Comparison of ENCODE assay signal across 10 cellular contexts in genomic region chr1:93617670-93618488, GRCh38.
DNase-seq lines count a peak whose midpoint lies in the region; ATAC-seq and TF ChIP-seq lines count a peak whose summit lies in the region.
"Had no signal": no experiment of that assay in that cellular context is flagged by ENCODE, and none has a peak within 500 bp of the region (broad histone marks: within the 10 kb centered on the region; RNA-seq: fewer than 3 reads in every experiment).

No MANE protein-coding gene starts in this region.

- no peaks in the 10 kb centered on the region for H3K27me3 Mint-ChIP-seq in activated naive CD4-positive, alpha-beta T cell treated with anti-CD3 and anti-CD28 coated beads for 36 hours (ENCODE audit: low read depth)

- H3K27ac ChIP-seq in duodenal mucosa (ENCODE audit: low read depth, low read length) (peak overlapping the region; percentile 70), neural cell (ENCODE audit: low read length) (no peak overlapping the region)
- H3K27ac ChIP-seq: ovary had no signal

- peaks cover 17% of the 10 kb centered on the region for H3K4me1 Mint-ChIP-seq in activated naive CD4-positive, alpha-beta T cell treated with anti-CD3 and anti-CD28 coated beads for 36 hours (ENCODE audit: low read depth)

- H3K9me2 ChIP-seq in neural cell (ENCODE audit: insufficient read depth, low read length): no peaks in the 10 kb centered on the region

- no peak for ATAC-seq in sciatic nerve

- H3K9me3 Mint-ChIP-seq in activated naive CD4-positive, alpha-beta T cell treated with anti-CD3 and anti-CD28 coated beads for 36 hours: no peaks in the 10 kb centered on the region

- H3K9me3 ChIP-seq in duodenal mucosa (ENCODE audit: control insufficient read depth in 1 of 2, low read length in 2 of 2) (no peaks in the 10 kb centered on the region), neural cell (ENCODE audit: low read length) (no peaks in the 10 kb centered on the region)
- H3K9me3 ChIP-seq: ovary had no signal

- in situ Hi-C loops in ACHN (cut with HindIII; ENCODE audit: low pct_ligation_motif_present, low pct_unique_long_range_greater_than_20kb, low sequenced_read_pairs): no loop called here

- peaks cover 76 to 87% of the 10 kb centered on the region in 2 donors for H3K4me1 ChIP-seq in duodenal mucosa (ENCODE audit: control insufficient read depth in 1 of 2, insufficient read depth in 2 of 2, low read length in 2 of 2)

- TF ChIP-seq CTCF in neural cell (IDR thresholded peaks at IDR 0.05; ENCODE audit: poor library complexity, severe bottlenecking): no peak

- peak; percentile 84 for DNase-seq in ACHN
- DNase-seq in NCI-H2107 treated with DMSO at 0.1 percent for 48 hours (lab: John Stamatoyannopoulos, UW; ENCODE audit: unreplicated experiment): peak; percentile 55
- no peak for DNase-seq in germinal center (ENCODE audit: low spot score)
- no peak for DNase-seq in sciatic nerve (ENCODE audit: low spot score)
- DNase-seq in anterior cingulate cortex (lab: John Stamatoyannopoulos, UW): no peak
- no peak for DNase-seq in activated naive CD4-positive, alpha-beta T cell treated with anti-CD3 and anti-CD28 coated beads for 36 hours
- DNase-seq: stimulated activated naive CD4-positive, alpha-beta T cell had no signal

- no peaks in the 10 kb centered on the region for H3F3A ChIP-seq in neural cell (ENCODE audit: insufficient read depth, low read length, poor library complexity, severe bottlenecking)

- CTCF ChIA-PET in activated naive CD4-positive, alpha-beta T cell treated with anti-CD3 and anti-CD28 coated beads for 36 hours (lab: Charles Lee): interaction anchor here (0.6 to 2.9 kb wide), 5 partner anchors 10 to 198 kb away, joined by 3 to 13 read pairs (median 8); no protein-coding TSS in a partner anchor

- H3K79me2 ChIP-seq in neural cell (replicated peaks; ENCODE audit: insufficient read depth, low read length): no peaks in the 10 kb centered on the region

- no peaks in the 10 kb centered on the region for H4K20me1 ChIP-seq in neural cell (ENCODE audit: insufficient read depth)

- TF ChIP-seq EP300 in neural cell (conservative IDR thresholded peaks at IDR 0.05; ENCODE audit: poor library complexity, severe bottlenecking): no peak

- no peaks in the 10 kb centered on the region for H3K36me3 ChIP-seq in duodenal mucosa (ENCODE audit: control insufficient read depth in 1 of 2, insufficient read depth in 2 of 2, low read length in 2 of 2)
- no peaks in the 10 kb centered on the region for H3K36me3 ChIP-seq in neural cell (ENCODE audit: insufficient read depth, low read length)
- H3K36me3 ChIP-seq: ovary had no signal

- H3K9ac ChIP-seq in duodenal mucosa (ENCODE audit: low read depth in 1 of 2, low read length in 2 of 2): peak overlapping the region; percentile 21 to 49
- H3K9ac ChIP-seq in neural cell (ENCODE audit: low read length): peak overlapping the region; percentile 41

- no peak overlapping the region for H3K4me3 Mint-ChIP-seq in activated naive CD4-positive, alpha-beta T cell treated with anti-CD3 and anti-CD28 coated beads for 36 hours

- TF ChIP-seq RAD21 in neural cell (conservative IDR thresholded peaks at IDR 0.05): no peak

- H2AFZ ChIP-seq in neural cell (ENCODE audit: low read depth, low read length): peak overlapping the region; percentile 19

- no peak overlapping the region for H3K27ac Mint-ChIP-seq in activated naive CD4-positive, alpha-beta T cell treated with anti-CD3 and anti-CD28 coated beads for 36 hours

- H3K27me3 ChIP-seq in duodenal mucosa (ENCODE audit: control insufficient read depth in 1 of 2, insufficient read depth in 2 of 2, low read length in 2 of 2): no peaks in the 10 kb centered on the region
- no peaks in the 10 kb centered on the region for H3K27me3 ChIP-seq in neural cell (ENCODE audit: insufficient read depth, low read depth, low read length)
- H3K27me3 ChIP-seq: ovary had no signal

- no peaks in the 10 kb centered on the region for H3K36me3 Mint-ChIP-seq in activated naive CD4-positive, alpha-beta T cell treated with anti-CD3 and anti-CD28 coated beads for 36 hours (ENCODE audit: low read depth)

- no peak overlapping the region for H3K4me2 ChIP-seq in neural cell (ENCODE audit: low read length)

- intact Hi-C loops in sciatic nerve (cut with DNase I): no loop called here
- intact Hi-C loops in activated naive CD4-positive, alpha-beta T cell treated with anti-CD3 and anti-CD28 coated beads for 36 hours (cut with micrococcal nuclease): loop anchor here (2.0 to 5.0 kb wide), 3 partner anchors 25 to 596 kb away; no protein-coding TSS in a partner anchor

- H3K4me3 ChIP-seq in duodenal mucosa (ENCODE audit: low read depth in 1 of 2, low read length in 2 of 2) (peak overlapping the region; percentile 28 to 31), neural cell (ENCODE audit: low read length) (peak overlapping the region; percentile 21)
- H3K4me3 ChIP-seq: ovary had no signal

TF ChIP-seq in neural cell, 6 proteins besides CTCF, POLR2A, EP300 and RAD21:
- TF ChIP-seq SMC3 (conservative IDR thresholded peaks at IDR 0.05; ENCODE audit: poor library complexity): no peak
- no peak for TF ChIP-seq POLR2AphosphoS5 (IDR thresholded peaks at IDR 0.05)
- no peak for TF ChIP-seq EZH2 (IDR thresholded peaks at IDR 0.05; ENCODE audit: borderline replicate concordance, insufficient read depth, low read length, poor library complexity, severe bottlenecking)
- TF ChIP-seq REST (IDR thresholded peaks at IDR 0.05; ENCODE audit: borderline replicate concordance): no peak
- TF ChIP-seq MXI1 (conservative IDR thresholded peaks at IDR 0.05; ENCODE audit: poor library complexity, severe bottlenecking): no peak
- no peak for TF ChIP-seq TAF1 (IDR thresholded peaks at IDR 0.05; ENCODE audit: low read depth)

Comparison
In these comparisons a context has a peak if more than half of its experiments do, and no peak if none do; other contexts are left out.
1. DNase-seq: peak in ACHN (single experiment) and NCI-H2107 treated with DMSO at 0.1 percent for 48 hours (single experiment); none in germinal center (single experiment), sciatic nerve (single experiment), anterior cingulate cortex (0 of 58) and activated naive CD4-positive, alpha-beta T cell treated with anti-CD3 and anti-CD28 coated beads for 36 hours (single experiment).